20 cellular contexts compared by ENCODE assay signal in the genomic region with DNA sequence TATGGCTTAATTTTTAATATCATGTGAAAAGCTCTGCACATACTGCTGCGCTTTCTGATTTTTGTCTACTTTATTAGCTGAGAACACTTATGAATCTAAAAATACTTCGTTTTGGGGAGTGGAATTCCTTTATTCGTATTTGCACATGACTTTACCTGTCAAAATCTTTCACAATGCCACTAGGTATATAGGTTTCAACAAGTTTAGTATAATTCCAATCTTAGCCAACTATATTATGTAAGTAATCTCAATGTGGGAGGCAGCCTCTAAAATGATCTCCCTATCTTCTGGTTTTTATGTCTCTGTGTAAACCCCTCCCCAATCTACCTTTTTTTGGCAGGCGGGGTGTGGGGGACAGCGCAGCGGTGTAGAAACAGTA. TPM values are rescaled to one million over a fixed set of nuclear protein-coding genes. Genes with fewer than 3 reads are reported as not detected.
A peak's percentile ranks its signal among the peaks of the same experiment; 100 is the strongest.
DNase-seq lines count a peak whose midpoint lies in the region; ATAC-seq, FAIRE-seq and TF ChIP-seq lines count a peak whose summit lies in the region.
"Had no signal": no experiment of that assay in that cellular context is flagged by ENCODE, and none has a peak within 500 bp of the region (broad histone marks: within the 10 kb centered on the region; RNA-seq: fewer than 3 reads in every experiment).

No MANE protein-coding gene starts in this region.

- H3K9me3 Mint-ChIP-seq in natural killer cell treated with Interleukin-12 subunit alpha and Interleukin-12 subunit beta and Interleukin-15 and Interleukin-18, amount 100 ng/mL, for 72 hours = no peaks in the 10 kb centered on the region

- no peak for TF ChIP-seq EP300 in transverse colon (IDR thresholded peaks at IDR 0.05; ENCODE audit: low read depth)

- H3K4me3 Mint-ChIP-seq in natural killer cell treated with Interleukin-12 subunit alpha and Interleukin-12 subunit beta and Interleukin-15 and Interleukin-18, amount 100 ng/mL, for 72 hours = no peak overlapping the region
- H3K4me3 Mint-ChIP-seq: CD4-positive, CD25-positive, alpha-beta regulatory T cell had no signal

- intact Hi-C loops in left ventricle myocardium inferior (cut with micrococcal nuclease) (no loop called here), heart right ventricle (cut with DNase I) (no loop called here), transverse colon (cut with DNase I; ENCODE audit: low total_unique reads) (no loop called here)

- ATAC-seq in heart right ventricle = no peak
- no peak for ATAC-seq in natural killer cell treated with Interleukin-12 subunit alpha and Interleukin-12 subunit beta and Interleukin-15 and Interleukin-18, amount 100 ng/mL, for 72 hours

- no peaks in the 10 kb centered on the region for H3K36me3 Mint-ChIP-seq in natural killer cell treated with Interleukin-12 subunit alpha and Interleukin-12 subunit beta and Interleukin-15 and Interleukin-18, amount 100 ng/mL, for 72 hours
- H3K36me3 Mint-ChIP-seq: CD4-positive, CD25-positive, alpha-beta regulatory T cell had no signal

- H3K9me3 ChIP-seq in left ventricle myocardium inferior (replicated peaks) = no peaks in the 10 kb centered on the region
- H3K9me3 ChIP-seq in heart right ventricle = no peaks in the 10 kb centered on the region
- H3K9me3 ChIP-seq in keratinocyte (ENCODE audit: control insufficient read depth, low read depth, low read length) = no peaks in the 10 kb centered on the region
- no peaks in the 10 kb centered on the region for H3K9me3 ChIP-seq in transverse colon
- H3K9me3 ChIP-seq: BE2C had no signal

- peak overlapping the region; percentile 65 for H3K9ac ChIP-seq in keratinocyte (ENCODE audit: control insufficient read depth, extremely low read depth, insufficient read depth, low read length)

- 72 to 73% methylated on average over 6 of the region's 6 CpGs for WGBS in heart right ventricle, 2 donors
- 87 to 91% methylated on average over 6 of the region's 6 CpGs for WGBS in transverse colon (ENCODE audit: low coverage in 1 of 2), 2 donors

- DNase-seq in left ventricle myocardium inferior = no peak
- DNase-seq in heart right ventricle = no peak
- peak in 1 of 61 donors; percentile 31 for DNase-seq in caudate nucleus (lab: John Stamatoyannopoulos, UW)
- DNase-seq in keratinocyte (ENCODE audit: low read depth, low spot score) = no peak
- DNase-seq in transverse colon = no peak
- no peak for DNase-seq in natural killer cell treated with Interleukin-12 subunit alpha and Interleukin-12 subunit beta and Interleukin-15 and Interleukin-18, amount 100 ng/mL, for 72 hours (ENCODE audit: low spot score)
- DNase-seq in iPS-NIHi7 (ENCODE audit: extremely low spot score) = no peak
- no peak for DNase-seq in NCI-H2081 treated with DMSO at 0.1 percent for 48 hours (lab: John Stamatoyannopoulos, UW)
- DNase-seq: 8988T; BE2C; CD4-positive, CD25-positive, alpha-beta regulatory T cell; COR-L47; H7; IMR-90; NCI-H1092; NCI-H1436 treated with DMSO at 0.1 percent for 48 hours; NCI-H2029 treated with DMSO at 0.1 percent for 48 hours; NCI-H748 treated with DMSO at 0.1 percent for 48 hours had no signal

- no peak overlapping the region for H3K4me3 ChIP-seq in left ventricle myocardium inferior
- H3K4me3 ChIP-seq in heart right ventricle = no peak overlapping the region
- H3K4me3 ChIP-seq in keratinocyte (ENCODE audit: control insufficient read depth in 2 of 3, extremely low read depth in 1 of 3, insufficient read depth in 2 of 3, low read depth in 1 of 3, low read length in 3 of 3) = peak overlapping the region in 1 of 3 experiments; percentile 5
- H3K4me3 ChIP-seq in transverse colon = no peak overlapping the region

- H3K4me1 ChIP-seq in left ventricle myocardium inferior (peaks cover 65% of the 10 kb centered on the region), heart right ventricle (peaks cover 0 to 72% (median 34%) of the 10 kb centered on the region in 9 donors), keratinocyte (ENCODE audit: control insufficient read depth, extremely low read depth, insufficient read depth, low read length) (peaks cover 61% of the 10 kb centered on the region), transverse colon (peaks cover 33 to 64% (median 39%) of the 10 kb centered on the region in 4 donors)

- H2AFZ ChIP-seq in keratinocyte (ENCODE audit: control insufficient read depth, low read length) = no peak overlapping the region

- H3K9me1 ChIP-seq in keratinocyte (ENCODE audit: control insufficient read depth, extremely low read depth, insufficient read depth, low read length) = no peaks in the 10 kb centered on the region

- TF ChIP-seq POLR2A in transverse colon (IDR thresholded peaks at IDR 0.05) = no peak

- H3K27me3 Mint-ChIP-seq in natural killer cell treated with Interleukin-12 subunit alpha and Interleukin-12 subunit beta and Interleukin-15 and Interleukin-18, amount 100 ng/mL, for 72 hours = peaks cover 5 to 6% of the 10 kb centered on the region in 2 donors

- H3K36me3 ChIP-seq in left ventricle myocardium inferior = no peaks in the 10 kb centered on the region
- no peaks in the 10 kb centered on the region for H3K36me3 ChIP-seq in heart right ventricle
- no peaks in the 10 kb centered on the region for H3K36me3 ChIP-seq in keratinocyte (ENCODE audit: control insufficient read depth in 2 of 2, extremely low read depth in 1 of 2, insufficient read depth in 2 of 2, low read length in 2 of 2)
- H3K36me3 ChIP-seq in transverse colon = no peaks in the 10 kb centered on the region
- H3K36me3 ChIP-seq: BE2C had no signal

- H3K4me1 Mint-ChIP-seq in natural killer cell treated with Interleukin-12 subunit alpha and Interleukin-12 subunit beta and Interleukin-15 and Interleukin-18, amount 100 ng/mL, for 72 hours (ENCODE audit: low read depth in 2 of 2) = no peaks in the 10 kb centered on the region
- H3K4me1 Mint-ChIP-seq: CD4-positive, CD25-positive, alpha-beta regulatory T cell had no signal

- in situ Hi-C loops in transverse colon (cut with MboI; ENCODE audit: low pct_ligation_motif_present in 1 of 4, low pct_unique_long_range_greater_than_20kb in 1 of 4, low sequenced_read_pairs in 3 of 4) = no loop called here

- dilution Hi-C loops in keratinocyte (cut with MboI; ENCODE audit: extremely low pct_ligation_motif_present, low sequenced_read_pairs) = no loop called here

- no peak overlapping the region for H3K27ac Mint-ChIP-seq in natural killer cell treated with Interleukin-12 subunit alpha and Interleukin-12 subunit beta and Interleukin-15 and Interleukin-18, amount 100 ng/mL, for 72 hours
- H3K27ac Mint-ChIP-seq: CD4-positive, CD25-positive, alpha-beta regulatory T cell had no signal

- no peaks in the 10 kb centered on the region for H3K27me3 ChIP-seq in left ventricle myocardium inferior (ENCODE audit: low read depth)
- H3K27me3 ChIP-seq in heart right ventricle = no peaks in the 10 kb centered on the region
- H3K27me3 ChIP-seq in keratinocyte (ENCODE audit: control insufficient read depth, extremely low read depth, insufficient read depth, low read length) = no peaks in the 10 kb centered on the region
- no peaks in the 10 kb centered on the region for H3K27me3 ChIP-seq in transverse colon
- H3K27me3 ChIP-seq: BE2C had no signal

- no peaks in the 10 kb centered on the region for H4K20me1 ChIP-seq in keratinocyte (ENCODE audit: control insufficient read depth, extremely low read depth, insufficient read depth, low read length)

- H3K27ac ChIP-seq in left ventricle myocardium inferior (replicated peaks) (peak overlapping the region; percentile 73), heart right ventricle (peak overlapping the region in 4 of 10 donors; percentile 25 to 48 (median 38)), caudate nucleus (ENCODE audit: low read depth, low read length) (peak overlapping the region; percentile 48), keratinocyte (ENCODE audit: control insufficient read depth, insufficient read depth, low read length) (peak overlapping the region; percentile 84), transverse colon (peak overlapping the region in 3 of 4 donors; percentile 63 to 80 (median 73))

- H3K79me2 ChIP-seq in keratinocyte (ENCODE audit: control insufficient read depth, insufficient read depth, low read length) = peaks cover 56% of the 10 kb centered on the region

- no peak for TF ChIP-seq CTCF in left ventricle myocardium inferior (IDR thresholded peaks at IDR 0.05; ENCODE audit: borderline replicate concordance)
- TF ChIP-seq CTCF in heart right ventricle (IDR thresholded peaks at IDR 0.05) = no peak
- no peak for TF ChIP-seq CTCF in keratinocyte (optimal IDR thresholded peaks at IDR 0.05 in 1 of 3, IDR thresholded peaks at IDR 0.05 in 1 of 3, conservative IDR thresholded peaks at IDR 0.05 in 1 of 3; ENCODE audit: extremely low read depth in 1 of 3, insufficient read depth in 2 of 3, low read length in 3 of 3)
- TF ChIP-seq CTCF in transverse colon (IDR thresholded peaks at IDR 0.05) = no peak

- H3K4me2 ChIP-seq in keratinocyte (ENCODE audit: control insufficient read depth, extremely low read depth, insufficient read depth, low read depth, low read length) = peak overlapping the region; percentile 55

- no peak for FAIRE-seq in keratinocyte (lab: Jason Lieb, UNC)
- FAIRE-seq: G401.6 had no signal

RNA-seq across cellular contexts. Expression of a gene that starts 55.3 kb away (rescaled TPM):
- total RNA-seq in left ventricle myocardium inferior = 29.6 TPM
- total RNA-seq in heart right ventricle = 10 to 100 TPM; 28.8 to 41.8 (median 34.2) TPM
- 10 to 100 TPM; 19.7 to 37.6 TPM for polyA plus RNA-seq in heart right ventricle
- 34.0 to 58.0 TPM (median 46.4 TPM) in 3 replicates for polyA plus RNA-seq in keratinocyte
- polyA plus RNA-seq in keratinocyte (2011; ENCODE audit: low read depth) = 76.3 TPM
- 34.9 and 48.6 TPM in 2 replicates for polyA plus RNA-seq in keratinocyte (2011; cell fraction: cytosol; rRNA removed)
- polyA plus RNA-seq in keratinocyte (2011; cell fraction: nucleus; rRNA removed) = 37.7 and 42.4 TPM in 2 replicates
- 32.6 and 38.9 TPM in 2 replicates for polyA plus RNA-seq in keratinocyte (2012; ENCODE audit: low replicate concordance)
- 35.6 to 90.2 TPM (median 58.4 TPM) in 3 replicates for polyA minus RNA-seq in keratinocyte
- 48.2 TPM for polyA minus RNA-seq in keratinocyte (2011; cell fraction: cytosol; rRNA and poly(A)+ RNA removed)
- 41.0 and 75.0 TPM in 2 replicates for polyA minus RNA-seq in keratinocyte (2011; cell fraction: nucleus; rRNA and poly(A)+ RNA removed)
- total RNA-seq in transverse colon = 10 to 100 TPM; 27.3 to 65.3 (median 55.6) TPM
- under 1 TPM in 1 of 2 donors, not detected in 1; 0.56 TPM for total RNA-seq in natural killer cell treated with Interleukin-12 subunit alpha and Interleukin-12 subunit beta and Interleukin-15 and Interleukin-18, amount 100 ng/mL, for 72 hours
- total RNA-seq: OCI-LY7 had no signal

Comparison
In these comparisons a context has a peak if more than half of its experiments do, and no peak if none do; other contexts are left out.
1. RNA of a gene that starts 55.3 kb away (total RNA-seq): 27.3 to 65.3 TPM in transverse colon, 28.8 to 41.8 TPM in heart right ventricle and 29.6 TPM in left ventricle myocardium inferior (single experiment); 0.56 TPM in natural killer cell treated with Interleukin-12 subunit alpha and Interleukin-12 subunit beta and Interleukin-15 and Interleukin-18, amount 100 ng/mL, for 72 hours; every median in the first group is over 10 times any median in the second.